ENCODE assay signal across 1 cellular context in genomic region chr19:12550951-12551832, GRCh38.
TF ChIP-seq lines count a peak whose summit lies in the region.

ZNF564 (minus strand) TSS chr19:12551482; CDS start chr19:12551332, 150 bp downstream.

TF ChIP-seq in GM12878, 131 proteins besides CTCF, POLR2A, EP300 and RAD21 (continued from another document and continues in another):
- TF ChIP-seq POU2F2 (IDR thresholded peaks at IDR 0.05; ENCODE audit: borderline replicate concordance, low read depth, low read length) (peak; percentile 96), CBFB (IDR thresholded peaks at IDR 0.05; ENCODE audit: low read depth) (0 out of 2 replicates have a peak, but pooled peaks have one; percentile 58), TARDBP (IDR thresholded peaks at IDR 0.05; ENCODE audit: borderline replicate concordance) (0 out of 2 replicates have a peak, but pooled peaks have one; percentile 70), NRF1 (conservative IDR thresholded peaks at IDR 0.05; ENCODE audit: low read depth, low read length) (no peak), ETV6 (conservative IDR thresholded peaks at IDR 0.05 in 1 of 2, IDR thresholded peaks at IDR 0.05 in 1 of 2; ENCODE audit: borderline replicate concordance in 1 of 2, low read depth in 1 of 2) (peak in 1 of 2 experiments; percentile 42; a peak in 1 of 4 replicates), FOXM1 (IDR thresholded peaks at IDR 0.05; ENCODE audit: low read depth, low read length) (peak; percentile 13; the same call in 1 of the 2 replicates), MXI1 (IDR thresholded peaks at IDR 0.05; ENCODE audit: low read depth, low read length) (peak; percentile 30; the same call in 1 of the 2 replicates), YY1 (IDR thresholded peaks at IDR 0.05; ENCODE audit: low read depth, low read length) (no peak), FOS (IDR thresholded peaks at IDR 0.05; ENCODE audit: borderline replicate concordance, extremely low read depth, insufficient read length) (peak; percentile 87), ZBTB40 (IDR thresholded peaks at IDR 0.05; ENCODE audit: borderline replicate concordance) (peak; percentile 96), SMAD5 (IDR thresholded peaks at IDR 0.05; ENCODE audit: low read depth) (peak; percentile 72; the same call in 1 of the 2 replicates), SP1 (IDR thresholded peaks at IDR 0.05; ENCODE audit: low read depth, low read length) (peak; percentile 99), PAX8 (IDR thresholded peaks at IDR 0.05) (no peak), MYC (IDR thresholded peaks at IDR 0.05; ENCODE audit: insufficient read depth, insufficient read length, insufficient replicate concordance, low read length, severe bottlenecking) (no peak), SMAD1 (IDR thresholded peaks at IDR 0.05; ENCODE audit: low read depth, partially characterized antibody) (peak; percentile 24), HCFC1 (IDR thresholded peaks at IDR 0.05; ENCODE audit: low read length) (peak; percentile 48; the same call in 1 of the 2 replicates), SREBF2 (IDR thresholded peaks at IDR 0.05; ENCODE audit: low read length) (no peak), HDGF (IDR thresholded peaks at IDR 0.05) (peak; percentile 77), MTA2 (IDR thresholded peaks at IDR 0.05; ENCODE audit: low read depth) (no peak; the same call in 1 of the 2 replicates), ZNF207 (IDR thresholded peaks at IDR 0.05; ENCODE audit: borderline replicate concordance) (peak; percentile 79; the same call in 1 of the 2 replicates), RAD51 (IDR thresholded peaks at IDR 0.05) (no peak), ZNF274 (IDR thresholded peaks at IDR 0.05; ENCODE audit: insufficient read depth, insufficient read length) (no peak), CBX5 (IDR thresholded peaks at IDR 0.05; ENCODE audit: low read depth) (no peak), SPI1 (IDR thresholded peaks at IDR 0.05; ENCODE audit: borderline replicate concordance, insufficient read depth, low read depth, low read length) (peak; percentile 76), NR2C1 (IDR thresholded peaks at IDR 0.05) (peak; percentile 78), RB1 (IDR thresholded peaks at IDR 0.05; ENCODE audit: borderline replicate concordance) (peak; percentile 40; the same call in 1 of the 2 replicates), NBN (IDR thresholded peaks at IDR 0.05) (peak; percentile 85), SIN3A (IDR thresholded peaks at IDR 0.05; ENCODE audit: low read depth, low read length) (0 out of 2 replicates have a peak, but pooled peaks have one; percentile 54), RUNX3 (IDR thresholded peaks at IDR 0.05; ENCODE audit: low read length) (peak; percentile 40; the same call in 1 of the 2 replicates), CREM (IDR thresholded peaks at IDR 0.05; ENCODE audit: low read depth) (peak; percentile 62), YBX1 (IDR thresholded peaks at IDR 0.05) (no peak), RELA (IDR thresholded peaks at IDR 0.05; ENCODE audit: borderline replicate concordance, partially characterized antibody) (peak; percentile 63), CHD4 (IDR thresholded peaks at IDR 0.05) (no peak), POLR2AphosphoS5 (IDR thresholded peaks at IDR 0.05; ENCODE audit: low read length) (peak; percentile 97), SUPT20H (IDR thresholded peaks at IDR 0.05; ENCODE audit: borderline replicate concordance, control insufficient read depth, low read depth, low read length) (no peak), PAX5 (IDR thresholded peaks at IDR 0.05; ENCODE audit: borderline replicate concordance, low read depth, low read length) (0 out of 2 replicates have a peak, but pooled peaks have one; percentile 53), SMARCA5 (IDR thresholded peaks at IDR 0.05) (no peak), RCOR1 (conservative IDR thresholded peaks at IDR 0.05; ENCODE audit: low read depth, low read length) (no peak), NFIC (IDR thresholded peaks at IDR 0.05; ENCODE audit: low read depth, low read length) (no peak), NFXL1 (IDR thresholded peaks at IDR 0.05; ENCODE audit: borderline replicate concordance) (no peak), ZNF592 (IDR thresholded peaks at IDR 0.05) (no peak), CREB1 (IDR thresholded peaks at IDR 0.05; ENCODE audit: low read depth) (peak; percentile 83; the same call in 1 of the 2 replicates), CEBPB (IDR thresholded peaks at IDR 0.05; ENCODE audit: borderline replicate concordance in 1 of 2, low read depth in 2 of 2, low read length in 2 of 2) (no peak)
- TF ChIP-seq, protein P1, sequence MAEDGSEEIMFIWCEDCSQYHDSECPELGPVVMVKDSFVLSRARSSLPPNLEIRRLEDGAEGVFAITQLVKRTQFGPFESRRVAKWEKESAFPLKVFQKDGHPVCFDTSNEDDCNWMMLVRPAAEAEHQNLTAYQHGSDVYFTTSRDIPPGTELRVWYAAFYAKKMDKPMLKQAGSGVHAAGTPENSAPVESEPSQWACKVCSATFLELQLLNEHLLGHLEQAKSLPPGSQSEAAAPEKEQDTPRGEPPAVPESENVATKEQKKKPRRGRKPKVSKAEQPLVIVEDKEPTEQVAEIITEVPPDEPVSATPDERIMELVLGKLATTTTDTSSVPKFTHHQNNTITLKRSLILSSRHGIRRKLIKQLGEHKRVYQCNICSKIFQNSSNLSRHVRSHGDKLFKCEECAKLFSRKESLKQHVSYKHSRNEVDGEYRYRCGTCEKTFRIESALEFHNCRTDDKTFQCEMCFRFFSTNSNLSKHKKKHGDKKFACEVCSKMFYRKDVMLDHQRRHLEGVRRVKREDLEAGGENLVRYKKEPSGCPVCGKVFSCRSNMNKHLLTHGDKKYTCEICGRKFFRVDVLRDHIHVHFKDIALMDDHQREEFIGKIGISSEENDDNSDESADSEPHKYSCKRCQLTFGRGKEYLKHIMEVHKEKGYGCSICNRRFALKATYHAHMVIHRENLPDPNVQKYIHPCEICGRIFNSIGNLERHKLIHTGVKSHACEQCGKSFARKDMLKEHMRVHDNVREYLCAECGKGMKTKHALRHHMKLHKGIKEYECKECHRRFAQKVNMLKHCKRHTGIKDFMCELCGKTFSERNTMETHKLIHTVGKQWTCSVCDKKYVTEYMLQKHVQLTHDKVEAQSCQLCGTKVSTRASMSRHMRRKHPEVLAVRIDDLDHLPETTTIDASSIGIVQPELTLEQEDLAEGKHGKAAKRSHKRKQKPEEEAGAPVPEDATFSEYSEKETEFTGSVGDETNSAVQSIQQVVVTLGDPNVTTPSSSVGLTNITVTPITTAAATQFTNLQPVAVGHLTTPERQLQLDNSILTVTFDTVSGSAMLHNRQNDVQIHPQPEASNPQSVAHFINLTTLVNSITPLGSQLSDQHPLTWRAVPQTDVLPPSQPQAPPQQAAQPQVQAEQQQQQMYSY (CRISPR knock-in tag; IDR thresholded peaks at IDR 0.05), result no peak
- TF ChIP-seq, protein P2, sequence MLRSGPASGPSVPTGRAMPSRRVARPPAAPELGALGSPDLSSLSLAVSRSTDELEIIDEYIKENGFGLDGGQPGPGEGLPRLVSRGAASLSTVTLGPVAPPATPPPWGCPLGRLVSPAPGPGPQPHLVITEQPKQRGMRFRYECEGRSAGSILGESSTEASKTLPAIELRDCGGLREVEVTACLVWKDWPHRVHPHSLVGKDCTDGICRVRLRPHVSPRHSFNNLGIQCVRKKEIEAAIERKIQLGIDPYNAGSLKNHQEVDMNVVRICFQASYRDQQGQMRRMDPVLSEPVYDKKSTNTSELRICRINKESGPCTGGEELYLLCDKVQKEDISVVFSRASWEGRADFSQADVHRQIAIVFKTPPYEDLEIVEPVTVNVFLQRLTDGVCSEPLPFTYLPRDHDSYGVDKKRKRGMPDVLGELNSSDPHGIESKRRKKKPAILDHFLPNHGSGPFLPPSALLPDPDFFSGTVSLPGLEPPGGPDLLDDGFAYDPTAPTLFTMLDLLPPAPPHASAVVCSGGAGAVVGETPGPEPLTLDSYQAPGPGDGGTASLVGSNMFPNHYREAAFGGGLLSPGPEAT (IDR thresholded peaks at IDR 0.05; ENCODE audit: low read depth), result peak; percentile 76
- TF ChIP-seq, protein P3, sequence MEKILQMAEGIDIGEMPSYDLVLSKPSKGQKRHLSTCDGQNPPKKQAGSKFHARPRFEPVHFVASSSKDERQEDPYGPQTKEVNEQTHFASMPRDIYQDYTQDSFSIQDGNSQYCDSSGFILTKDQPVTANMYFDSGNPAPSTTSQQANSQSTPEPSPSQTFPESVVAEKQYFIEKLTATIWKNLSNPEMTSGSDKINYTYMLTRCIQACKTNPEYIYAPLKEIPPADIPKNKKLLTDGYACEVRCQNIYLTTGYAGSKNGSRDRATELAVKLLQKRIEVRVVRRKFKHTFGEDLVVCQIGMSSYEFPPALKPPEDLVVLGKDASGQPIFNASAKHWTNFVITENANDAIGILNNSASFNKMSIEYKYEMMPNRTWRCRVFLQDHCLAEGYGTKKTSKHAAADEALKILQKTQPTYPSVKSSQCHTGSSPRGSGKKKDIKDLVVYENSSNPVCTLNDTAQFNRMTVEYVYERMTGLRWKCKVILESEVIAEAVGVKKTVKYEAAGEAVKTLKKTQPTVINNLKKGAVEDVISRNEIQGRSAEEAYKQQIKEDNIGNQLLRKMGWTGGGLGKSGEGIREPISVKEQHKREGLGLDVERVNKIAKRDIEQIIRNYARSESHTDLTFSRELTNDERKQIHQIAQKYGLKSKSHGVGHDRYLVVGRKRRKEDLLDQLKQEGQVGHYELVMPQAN (conservative IDR thresholded peaks at IDR 0.05), result peak; percentile 84; the same call in 1 of the 2 replicates
- TF ChIP-seq, protein P4, sequence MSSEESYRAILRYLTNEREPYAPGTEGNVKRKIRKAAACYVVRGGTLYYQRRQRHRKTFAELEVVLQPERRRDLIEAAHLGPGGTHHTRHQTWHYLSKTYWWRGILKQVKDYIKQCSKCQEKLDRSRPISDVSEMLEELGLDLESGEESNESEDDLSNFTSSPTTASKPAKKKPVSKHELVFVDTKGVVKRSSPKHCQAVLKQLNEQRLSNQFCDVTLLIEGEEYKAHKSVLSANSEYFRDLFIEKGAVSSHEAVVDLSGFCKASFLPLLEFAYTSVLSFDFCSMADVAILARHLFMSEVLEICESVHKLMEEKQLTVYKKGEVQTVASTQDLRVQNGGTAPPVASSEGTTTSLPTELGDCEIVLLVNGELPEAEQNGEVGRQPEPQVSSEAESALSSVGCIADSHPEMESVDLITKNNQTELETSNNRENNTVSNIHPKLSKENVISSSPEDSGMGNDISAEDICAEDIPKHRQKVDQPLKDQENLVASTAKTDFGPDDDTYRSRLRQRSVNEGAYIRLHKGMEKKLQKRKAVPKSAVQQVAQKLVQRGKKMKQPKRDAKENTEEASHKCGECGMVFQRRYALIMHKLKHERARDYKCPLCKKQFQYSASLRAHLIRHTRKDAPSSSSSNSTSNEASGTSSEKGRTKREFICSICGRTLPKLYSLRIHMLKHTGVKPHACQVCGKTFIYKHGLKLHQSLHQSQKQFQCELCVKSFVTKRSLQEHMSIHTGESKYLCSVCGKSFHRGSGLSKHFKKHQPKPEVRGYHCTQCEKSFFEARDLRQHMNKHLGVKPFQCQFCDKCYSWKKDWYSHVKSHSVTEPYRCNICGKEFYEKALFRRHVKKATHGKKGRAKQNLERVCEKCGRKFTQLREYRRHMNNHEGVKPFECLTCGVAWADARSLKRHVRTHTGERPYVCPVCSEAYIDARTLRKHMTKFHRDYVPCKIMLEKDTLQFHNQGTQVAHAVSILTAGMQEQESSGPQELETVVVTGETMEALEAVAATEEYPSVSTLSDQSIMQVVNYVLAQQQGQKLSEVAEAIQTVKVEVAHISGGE (CRISPR knock-in tag; IDR thresholded peaks at IDR 0.05), result peak; percentile 84
